Comparison of ENCODE assay signal across 8 cellular contexts in genomic region chr16:4307215-4308037, GRCh38. TPM values are rescaled to one million over a fixed set of nuclear protein-coding genes. Genes with fewer than 3 reads are reported as not detected.
DNase-seq lines count a peak whose midpoint lies in the region; ATAC-seq lines count a peak whose summit lies in the region.

No MANE protein-coding gene starts in this region.

- DNase-seq in 8988T (peak; percentile 83), NCI-H446 (lab: John Stamatoyannopoulos, UW) (peak; percentile 70 to 79), left colon (peak; percentile 95 to 96)
- peak; percentile 95 for DNase-seq in activated CD4-positive, alpha-beta T cell treated with anti-CD3 and anti-CD28 coated beads for 1 hour
- DNase-seq in stimulated activated CD4-positive, alpha-beta T cell treated with anti-CD3 and anti-CD28 coated beads, Interleukin-1b, Interleukin-23, amount 100 ng/mL, for 4 hours (ENCODE audit: low read depth in 2 of 2): peak; percentile 94 to 95

- intact Hi-C loops in left colon (cut with DNase I, micrococcal nuclease): no loop called here

- ATAC-seq in GM18858 (IDR thresholded peaks at IDR 0.05; ENCODE audit: unreplicated experiment): peak; percentile 86
- ATAC-seq in HG03064 (IDR thresholded peaks at IDR 0.05; ENCODE audit: low read depth, unreplicated experiment): peak; percentile 84
- peak; percentile 94 for ATAC-seq in left colon

- H3K27ac ChIP-seq in cingulate gyrus (ENCODE audit: low read depth, low read length): peak overlapping the region; percentile 75

RNA-seq across cellular contexts. Expression of gene GLIS2, which starts 8.4 kb away (rescaled TPM):
- total RNA-seq in left colon: 1 to 10 TPM; 1.6 to 3.6 TPM

RNA-seq across cellular contexts. Expression of gene TFAP4, which starts 34.6 kb away (rescaled TPM):
- total RNA-seq in left colon: 1 to 10 TPM; 8.5 to 9.4 TPM

RNA-seq across cellular contexts. Expression of gene PAM16, which starts 43.7 kb away (rescaled TPM):
- total RNA-seq in left colon: 10 to 100 TPM; 26.9 to 31.8 TPM

Comparison
In these comparisons a context has a peak if more than half of its experiments do, and no peak if none do; other contexts are left out.
1. Peak in every context shown above with its lines: DNase-seq, ATAC-seq and H3K27ac ChIP-seq.